ENCODE assay signal across 8 cellular contexts in the genomic region with DNA sequence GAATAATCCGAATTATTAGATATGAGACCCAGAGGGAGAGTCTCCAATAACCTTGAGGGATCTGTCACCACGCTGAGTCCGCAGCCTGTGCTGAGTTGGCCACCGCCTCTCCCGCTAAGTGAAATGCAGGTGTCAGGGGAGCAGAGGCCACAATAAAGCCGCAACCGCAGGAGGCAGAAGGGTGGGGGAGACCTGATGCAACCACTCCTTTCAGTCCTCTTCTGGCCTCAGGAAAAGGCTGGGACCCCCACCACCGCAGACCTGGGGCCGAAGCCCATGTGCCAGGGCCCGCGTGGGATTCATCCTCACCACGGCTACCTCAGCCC. TPM values are rescaled to one million over a fixed set of nuclear protein-coding genes. Genes with fewer than 3 reads are reported as not detected.
DNase-seq lines count a peak whose midpoint lies in the region; ATAC-seq, FAIRE-seq and TF ChIP-seq lines count a peak whose summit lies in the region.

No MANE protein-coding gene starts in this region.

- peak; percentile 31 for DNase-seq in activated CD4-positive, alpha-beta memory T cell treated with anti-CD3 and anti-CD28 coated beads for 36 hours
- no peak for DNase-seq in activated CD4-positive, alpha-beta memory T cell treated with anti-CD3 and anti-CD28 coated beads, Interleukin-2, amount 10 ng/mL, durations not matched to agents 7 days and 5 days
- peak; percentile 11 for DNase-seq in RCC 7860 (ENCODE audit: low spot score)
- peak; percentile 42 to 65 for DNase-seq in erythroblast (lab: John Stamatoyannopoulos, UW)
- DNase-seq in superior temporal gyrus (ENCODE audit: extremely low spot score): no peak
- no peak for DNase-seq in NCI-H345 (lab: John Stamatoyannopoulos, UW)

- no peak for ATAC-seq in HG02840 (IDR thresholded peaks at IDR 0.05; ENCODE audit: low FRiP score, unreplicated experiment)

- TF ChIP-seq CTCF in nephron (IDR thresholded peaks at IDR 0.05; ENCODE audit: unreplicated experiment in 3 of 3): no peak

- intact Hi-C loops in activated CD4-positive, alpha-beta memory T cell treated with anti-CD3 and anti-CD28 coated beads for 36 hours (cut with micrococcal nuclease): no loop called here

- no peaks in the 10 kb centered on the region for H3K9me3 Mint-ChIP-seq in activated CD4-positive, alpha-beta memory T cell treated with anti-CD3 and anti-CD28 coated beads for 36 hours
- no peaks in the 10 kb centered on the region for H3K9me3 Mint-ChIP-seq in activated CD4-positive, alpha-beta memory T cell treated with anti-CD3 and anti-CD28 coated beads, Interleukin-2, amount 10 ng/mL, durations not matched to agents 7 days and 5 days
- no peaks in the 10 kb centered on the region for H3K9me3 Mint-ChIP-seq in nephron

- POLR2A ChIA-PET in activated CD4-positive, alpha-beta memory T cell treated with anti-CD3 and anti-CD28 coated beads for 36 hours (lab: Charles Lee): no interaction called here
- POLR2A ChIA-PET in activated CD4-positive, alpha-beta memory T cell treated with anti-CD3 and anti-CD28 coated beads, Interleukin-2, amount 10 ng/mL, durations not matched to agents 7 days and 5 days (lab: Charles Lee): no interaction called here

- FAIRE-seq in RCC 7860 (lab: Jason Lieb, UNC): no peak

- H3K27ac Mint-ChIP-seq in activated CD4-positive, alpha-beta memory T cell treated with anti-CD3 and anti-CD28 coated beads for 36 hours: no peak overlapping the region
- H3K27ac Mint-ChIP-seq in activated CD4-positive, alpha-beta memory T cell treated with anti-CD3 and anti-CD28 coated beads, Interleukin-2, amount 10 ng/mL, durations not matched to agents 7 days and 5 days: no peak overlapping the region
- H3K27ac Mint-ChIP-seq in nephron: peak overlapping the region; percentile 72 to 91 (median 90)

- peaks cover 8% of the 10 kb centered on the region for H3K4me1 Mint-ChIP-seq in activated CD4-positive, alpha-beta memory T cell treated with anti-CD3 and anti-CD28 coated beads for 36 hours (ENCODE audit: low read depth)
- H3K4me1 Mint-ChIP-seq in activated CD4-positive, alpha-beta memory T cell treated with anti-CD3 and anti-CD28 coated beads, Interleukin-2, amount 10 ng/mL, durations not matched to agents 7 days and 5 days: peaks cover 12% of the 10 kb centered on the region
- H3K4me1 Mint-ChIP-seq in nephron: peaks cover 42% of the 10 kb centered on the region

- peak overlapping the region; percentile 37 for H3K4me3 Mint-ChIP-seq in activated CD4-positive, alpha-beta memory T cell treated with anti-CD3 and anti-CD28 coated beads for 36 hours
- H3K4me3 Mint-ChIP-seq in activated CD4-positive, alpha-beta memory T cell treated with anti-CD3 and anti-CD28 coated beads, Interleukin-2, amount 10 ng/mL, durations not matched to agents 7 days and 5 days: no peak overlapping the region
- peak overlapping the region; percentile 93 to 94 (median 94) for H3K4me3 Mint-ChIP-seq in nephron

- H3K27me3 Mint-ChIP-seq in activated CD4-positive, alpha-beta memory T cell treated with anti-CD3 and anti-CD28 coated beads for 36 hours: peaks cover 56% of the 10 kb centered on the region
- H3K27me3 Mint-ChIP-seq in activated CD4-positive, alpha-beta memory T cell treated with anti-CD3 and anti-CD28 coated beads, Interleukin-2, amount 10 ng/mL, durations not matched to agents 7 days and 5 days: peaks cover 72% of the 10 kb centered on the region
- no peaks in the 10 kb centered on the region for H3K27me3 Mint-ChIP-seq in nephron (ENCODE audit: low read depth)

- H3K36me3 Mint-ChIP-seq in activated CD4-positive, alpha-beta memory T cell treated with anti-CD3 and anti-CD28 coated beads for 36 hours: no peaks in the 10 kb centered on the region
- H3K36me3 Mint-ChIP-seq in activated CD4-positive, alpha-beta memory T cell treated with anti-CD3 and anti-CD28 coated beads, Interleukin-2, amount 10 ng/mL, durations not matched to agents 7 days and 5 days (ENCODE audit: low read depth): no peaks in the 10 kb centered on the region
- H3K36me3 Mint-ChIP-seq in nephron (ENCODE audit: low read depth): no peaks in the 10 kb centered on the region

- TF ChIP-seq POLR2A in erythroblast (IDR thresholded peaks at IDR 0.05; ENCODE audit: low read length): no peak

- CTCF ChIA-PET in activated CD4-positive, alpha-beta memory T cell treated with anti-CD3 and anti-CD28 coated beads for 36 hours (lab: Charles Lee): no interaction called here
- CTCF ChIA-PET in activated CD4-positive, alpha-beta memory T cell treated with anti-CD3 and anti-CD28 coated beads, Interleukin-2, amount 10 ng/mL, durations not matched to agents 7 days and 5 days (lab: Charles Lee): no interaction called here

RNA-seq across cellular contexts. Expression of gene MAP1B, which starts 0.6 kb away (rescaled TPM):
- under 1 TPM; 0.51 to 0.78 TPM for total RNA-seq in activated CD4-positive, alpha-beta memory T cell treated with anti-CD3 and anti-CD28 coated beads for 36 hours
- total RNA-seq in activated CD4-positive, alpha-beta memory T cell treated with anti-CD3 and anti-CD28 coated beads, Interleukin-2, amount 10 ng/mL, durations not matched to agents 7 days and 5 days: under 1 TPM; 0.25 to 0.30 TPM

Comparison
In these comparisons a context has a peak if more than half of its experiments do, and no peak if none do; other contexts are left out.
1. DNase-seq: peak in activated CD4-positive, alpha-beta memory T cell treated with anti-CD3 and anti-CD28 coated beads for 36 hours (single experiment), RCC 7860 (single experiment) and erythroblast (2 of 2); none in activated CD4-positive, alpha-beta memory T cell treated with anti-CD3 and anti-CD28 coated beads, Interleukin-2, amount 10 ng/mL, durations not matched to agents 7 days and 5 days (single experiment), superior temporal gyrus (single experiment) and NCI-H345 (single experiment).
2. H3K27ac Mint-ChIP-seq: peak in nephron (3 of 3); none in activated CD4-positive, alpha-beta memory T cell treated with anti-CD3 and anti-CD28 coated beads for 36 hours (single experiment) and activated CD4-positive, alpha-beta memory T cell treated with anti-CD3 and anti-CD28 coated beads, Interleukin-2, amount 10 ng/mL, durations not matched to agents 7 days and 5 days (single experiment).